ENCODE assay signal across 1 cellular context in genomic region chr6:63598251-63599036, GRCh38.
A peak's percentile ranks its signal among the peaks of the same experiment; 100 is the strongest.
TF ChIP-seq lines count a peak whose summit lies in the region.

No MANE protein-coding gene starts in this region.

TF ChIP-seq in HEK293, 187 proteins besides CTCF, POLR2A, EP300 and RAD21 (continued from another document):
- TF ChIP-seq ZNF629 (tag by site-specific recombination; IDR thresholded peaks at IDR 0.05) = 0 out of 2 replicates have a peak, but pooled peaks have one; percentile 34
- no peak for TF ChIP-seq ZNF785 (tag by site-specific recombination; IDR thresholded peaks at IDR 0.05)
- TF ChIP-seq ZNF2 (tag by site-specific recombination; IDR thresholded peaks at IDR 0.05) = peak; percentile 10; the same call in 1 of the 2 replicates
- TF ChIP-seq ZNF391 (tag by site-specific recombination; IDR thresholded peaks at IDR 0.05; ENCODE audit: borderline replicate concordance, low read depth) = 0 out of 2 replicates have a peak, but pooled peaks have one; percentile 13
- no peak for TF ChIP-seq ZNF639 (tag by site-specific recombination; IDR thresholded peaks at IDR 0.05)
- TF ChIP-seq, protein P1, sequence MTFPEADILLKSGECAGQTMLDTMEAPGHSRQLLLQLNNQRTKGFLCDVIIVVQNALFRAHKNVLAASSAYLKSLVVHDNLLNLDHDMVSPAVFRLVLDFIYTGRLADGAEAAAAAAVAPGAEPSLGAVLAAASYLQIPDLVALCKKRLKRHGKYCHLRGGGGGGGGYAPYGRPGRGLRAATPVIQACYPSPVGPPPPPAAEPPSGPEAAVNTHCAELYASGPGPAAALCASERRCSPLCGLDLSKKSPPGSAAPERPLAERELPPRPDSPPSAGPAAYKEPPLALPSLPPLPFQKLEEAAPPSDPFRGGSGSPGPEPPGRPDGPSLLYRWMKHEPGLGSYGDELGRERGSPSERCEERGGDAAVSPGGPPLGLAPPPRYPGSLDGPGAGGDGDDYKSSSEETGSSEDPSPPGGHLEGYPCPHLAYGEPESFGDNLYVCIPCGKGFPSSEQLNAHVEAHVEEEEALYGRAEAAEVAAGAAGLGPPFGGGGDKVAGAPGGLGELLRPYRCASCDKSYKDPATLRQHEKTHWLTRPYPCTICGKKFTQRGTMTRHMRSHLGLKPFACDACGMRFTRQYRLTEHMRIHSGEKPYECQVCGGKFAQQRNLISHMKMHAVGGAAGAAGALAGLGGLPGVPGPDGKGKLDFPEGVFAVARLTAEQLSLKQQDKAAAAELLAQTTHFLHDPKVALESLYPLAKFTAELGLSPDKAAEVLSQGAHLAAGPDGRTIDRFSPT (tag by site-specific recombination; IDR thresholded peaks at IDR 0.05) = no peak
- TF ChIP-seq, protein P2, sequence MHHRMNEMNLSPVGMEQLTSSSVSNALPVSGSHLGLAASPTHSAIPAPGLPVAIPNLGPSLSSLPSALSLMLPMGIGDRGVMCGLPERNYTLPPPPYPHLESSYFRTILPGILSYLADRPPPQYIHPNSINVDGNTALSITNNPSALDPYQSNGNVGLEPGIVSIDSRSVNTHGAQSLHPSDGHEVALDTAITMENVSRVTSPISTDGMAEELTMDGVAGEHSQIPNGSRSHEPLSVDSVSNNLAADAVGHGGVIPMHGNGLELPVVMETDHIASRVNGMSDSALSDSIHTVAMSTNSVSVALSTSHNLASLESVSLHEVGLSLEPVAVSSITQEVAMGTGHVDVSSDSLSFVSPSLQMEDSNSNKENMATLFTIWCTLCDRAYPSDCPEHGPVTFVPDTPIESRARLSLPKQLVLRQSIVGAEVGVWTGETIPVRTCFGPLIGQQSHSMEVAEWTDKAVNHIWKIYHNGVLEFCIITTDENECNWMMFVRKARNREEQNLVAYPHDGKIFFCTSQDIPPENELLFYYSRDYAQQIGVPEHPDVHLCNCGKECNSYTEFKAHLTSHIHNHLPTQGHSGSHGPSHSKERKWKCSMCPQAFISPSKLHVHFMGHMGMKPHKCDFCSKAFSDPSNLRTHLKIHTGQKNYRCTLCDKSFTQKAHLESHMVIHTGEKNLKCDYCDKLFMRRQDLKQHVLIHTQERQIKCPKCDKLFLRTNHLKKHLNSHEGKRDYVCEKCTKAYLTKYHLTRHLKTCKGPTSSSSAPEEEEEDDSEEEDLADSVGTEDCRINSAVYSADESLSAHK (tag by site-specific recombination; IDR thresholded peaks at IDR 0.05) = no peak
- TF ChIP-seq ZNF23 (tag by site-specific recombination; IDR thresholded peaks at IDR 0.05; ENCODE audit: borderline replicate concordance) = no peak
- TF ChIP-seq ZXDB (tag by site-specific recombination; IDR thresholded peaks at IDR 0.05) = peak; percentile 78
- TF ChIP-seq ZNF707 (tag by site-specific recombination; IDR thresholded peaks at IDR 0.05) = no peak
- TF ChIP-seq ZNF10 (tag by site-specific recombination; IDR thresholded peaks at IDR 0.05) = no peak
- 0 out of 2 replicates have a peak, but pooled peaks have one; percentile 38 for TF ChIP-seq ZNF24 (tag by site-specific recombination; IDR thresholded peaks at IDR 0.05)
- TF ChIP-seq SCRT2 (tag by site-specific recombination; IDR thresholded peaks at IDR 0.05) = peak; percentile 74
- TF ChIP-seq ZNF555 (tag by site-specific recombination; conservative IDR thresholded peaks at IDR 0.05) = no peak
- peak; percentile 8 for TF ChIP-seq SETDB1 (IDR thresholded peaks at IDR 0.05; ENCODE audit: insufficient read length, low read length)
- TF ChIP-seq ZNF791 (tag by site-specific recombination; IDR thresholded peaks at IDR 0.05) = no peak
- TF ChIP-seq, protein P3, sequence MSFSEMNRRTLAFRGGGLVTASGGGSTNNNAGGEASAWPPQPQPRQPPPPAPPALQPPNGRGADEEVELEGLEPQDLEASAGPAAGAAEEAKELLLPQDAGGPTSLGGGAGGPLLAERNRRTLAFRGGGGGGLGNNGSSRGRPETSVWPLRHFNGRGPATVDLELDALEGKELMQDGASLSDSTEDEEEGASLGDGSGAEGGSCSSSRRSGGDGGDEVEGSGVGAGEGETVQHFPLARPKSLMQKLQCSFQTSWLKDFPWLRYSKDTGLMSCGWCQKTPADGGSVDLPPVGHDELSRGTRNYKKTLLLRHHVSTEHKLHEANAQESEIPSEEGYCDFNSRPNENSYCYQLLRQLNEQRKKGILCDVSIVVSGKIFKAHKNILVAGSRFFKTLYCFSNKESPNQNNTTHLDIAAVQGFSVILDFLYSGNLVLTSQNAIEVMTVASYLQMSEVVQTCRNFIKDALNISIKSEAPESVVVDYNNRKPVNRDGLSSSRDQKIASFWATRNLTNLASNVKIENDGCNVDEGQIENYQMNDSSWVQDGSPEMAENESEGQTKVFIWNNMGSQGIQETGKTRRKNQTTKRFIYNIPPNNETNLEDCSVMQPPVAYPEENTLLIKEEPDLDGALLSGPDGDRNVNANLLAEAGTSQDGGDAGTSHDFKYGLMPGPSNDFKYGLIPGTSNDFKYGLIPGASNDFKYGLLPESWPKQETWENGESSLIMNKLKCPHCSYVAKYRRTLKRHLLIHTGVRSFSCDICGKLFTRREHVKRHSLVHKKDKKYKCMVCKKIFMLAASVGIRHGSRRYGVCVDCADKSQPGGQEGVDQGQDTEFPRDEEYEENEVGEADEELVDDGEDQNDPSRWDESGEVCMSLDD (tag by site-specific recombination; IDR thresholded peaks at IDR 0.05) = no peak
- no peak for TF ChIP-seq ZNF513 (tag by site-specific recombination; IDR thresholded peaks at IDR 0.05)
- TF ChIP-seq KLF9 (tag by site-specific recombination; IDR thresholded peaks at IDR 0.05; ENCODE audit: low read depth) = no peak
- TF ChIP-seq IKZF3 (tag by site-specific recombination; IDR thresholded peaks at IDR 0.05) = no peak
- TF ChIP-seq SP7 (tag by site-specific recombination; IDR thresholded peaks at IDR 0.05) = peak; percentile 42; the same call in 1 of the 2 replicates
- TF ChIP-seq ZNF548 (tag by site-specific recombination; IDR thresholded peaks at IDR 0.05) = no peak
- TF ChIP-seq ZNF704 (tag by site-specific recombination; IDR thresholded peaks at IDR 0.05) = no peak
- no peak for TF ChIP-seq HOXC10 (CRISPR knock-in tag; IDR thresholded peaks at IDR 0.05)
- TF ChIP-seq ZNF19 (tag by site-specific recombination; IDR thresholded peaks at IDR 0.05; ENCODE audit: low read depth) = no peak
- TF ChIP-seq ZNF843 (tag by site-specific recombination; IDR thresholded peaks at IDR 0.05) = 0 out of 2 replicates have a peak, but pooled peaks have one; percentile 38
- no peak for TF ChIP-seq ZBTB48 (tag by site-specific recombination; IDR thresholded peaks at IDR 0.05)
